ENCODE assay signal across 1 cellular context in genomic region chr15:69224383-69224782, GRCh38.
A peak's percentile ranks its signal among the peaks of the same experiment; 100 is the strongest.
TF ChIP-seq lines count a peak whose summit lies in the region.

No MANE protein-coding gene starts in this region.

TF ChIP-seq in HepG2, 621 proteins besides CTCF, POLR2A, EP300 and RAD21 (continued from another document and continues in another):
- TF ChIP-seq ZNF639 (CRISPR knock-in tag; conservative IDR thresholded peaks at IDR 0.05) (no peak), GPN1 (CRISPR knock-in tag; IDR thresholded peaks at IDR 0.05; ENCODE audit: borderline replicate concordance) (no peak), ZNF383 (CRISPR knock-in tag; IDR thresholded peaks at IDR 0.05; ENCODE audit: borderline replicate concordance) (no peak), TBP (CRISPR knock-in tag; IDR thresholded peaks at IDR 0.05) (no peak), THRA (CRISPR knock-in tag; IDR thresholded peaks at IDR 0.05; ENCODE audit: borderline replicate concordance) (peak; percentile 94), FOXK1 (CRISPR knock-in tag; IDR thresholded peaks at IDR 0.05; ENCODE audit: borderline replicate concordance, low read depth) (peak; percentile 95; the same call in 1 of the 2 replicates), ZNF512 (CRISPR knock-in tag; IDR thresholded peaks at IDR 0.05) (no peak), RXRA (CRISPR knock-in tag; IDR thresholded peaks at IDR 0.05) (peak; percentile 88), GABPA (IDR thresholded peaks at IDR 0.05; ENCODE audit: low read depth, low read length) (no peak), GABPA (CRISPR knock-in tag; IDR thresholded peaks at IDR 0.05; ENCODE audit: low read depth) (no peak; the same call in 1 of the 2 replicates), KDM5A (IDR thresholded peaks at IDR 0.05; ENCODE audit: borderline replicate concordance, low read length) (no peak; the same call in 1 of the 2 replicates), ZSCAN25 (CRISPR knock-in tag; IDR thresholded peaks at IDR 0.05) (no peak), ZBTB21 (CRISPR knock-in tag; IDR thresholded peaks at IDR 0.05) (no peak; the same call in 1 of the 2 replicates), ELF1 (CRISPR knock-in tag; IDR thresholded peaks at IDR 0.05) (no peak; the same call in 1 of the 2 replicates), AFF4 (CRISPR knock-in tag; IDR thresholded peaks at IDR 0.05) (no peak), ATF6 (CRISPR knock-in tag; conservative IDR thresholded peaks at IDR 0.05) (no peak), HMG20B (CRISPR knock-in tag; conservative IDR thresholded peaks at IDR 0.05) (peak; percentile 64; the same call in 1 of the 2 replicates), SKI (IDR thresholded peaks at IDR 0.05; ENCODE audit: partially characterized antibody) (peak; percentile 73), DMTF1 (CRISPR knock-in tag; IDR thresholded peaks at IDR 0.05) (no peak), TAF1 (CRISPR knock-in tag; IDR thresholded peaks at IDR 0.05) (peak; percentile 25; the same call in 1 of the 2 replicates), ZNF766 (CRISPR knock-in tag; IDR thresholded peaks at IDR 0.05; ENCODE audit: borderline replicate concordance) (no peak), RARA (CRISPR knock-in tag; IDR thresholded peaks at IDR 0.05) (peak; percentile 89), FOXC1 (CRISPR knock-in tag; IDR thresholded peaks at IDR 0.05; ENCODE audit: borderline replicate concordance) (no peak), RORA (CRISPR knock-in tag; IDR thresholded peaks at IDR 0.05) (no peak), GMEB2 (CRISPR knock-in tag; IDR thresholded peaks at IDR 0.05; ENCODE audit: low read depth) (no peak), ZNF784 (CRISPR knock-in tag; IDR thresholded peaks at IDR 0.05; ENCODE audit: borderline replicate concordance) (no peak), NFYB (CRISPR knock-in tag; IDR thresholded peaks at IDR 0.05) (no peak), FOXA3 (CRISPR knock-in tag; IDR thresholded peaks at IDR 0.05) (peak; percentile 79), SP1 (IDR thresholded peaks at IDR 0.05) (no peak), SP1 (CRISPR knock-in tag; IDR thresholded peaks at IDR 0.05) (0 out of 2 replicates have a peak, but pooled peaks have one; percentile 39), RNF219 (CRISPR knock-in tag; IDR thresholded peaks at IDR 0.05) (no peak), ZNF768 (CRISPR knock-in tag; IDR thresholded peaks at IDR 0.05) (no peak), U2AF1 (optimal IDR thresholded peaks at IDR 0.05; ENCODE audit: low read depth, low read length) (no peak), ATF5 (CRISPR knock-in tag; IDR thresholded peaks at IDR 0.05; ENCODE audit: low read depth) (no peak), DDIT3 (CRISPR knock-in tag; IDR thresholded peaks at IDR 0.05) (no peak), ZNF616 (CRISPR knock-in tag; IDR thresholded peaks at IDR 0.05; ENCODE audit: low read depth) (no peak), ZNF7 (CRISPR knock-in tag; IDR thresholded peaks at IDR 0.05) (no peak), FOXP1 (IDR thresholded peaks at IDR 0.05) (no peak), FOXP1 (CRISPR knock-in tag; IDR thresholded peaks at IDR 0.05) (peak; percentile 89), ZNF737 (CRISPR knock-in tag; IDR thresholded peaks at IDR 0.05; ENCODE audit: borderline replicate concordance) (no peak), CREB3 (CRISPR knock-in tag; IDR thresholded peaks at IDR 0.05) (no peak), PLSCR1 (CRISPR knock-in tag; IDR thresholded peaks at IDR 0.05; ENCODE audit: borderline replicate concordance) (no peak)
